ENCODE assay signal across 9 cellular contexts in genomic region chr1:203305809-203306088, GRCh38. TPM values are rescaled to one million over a fixed set of nuclear protein-coding genes. Genes with fewer than 3 reads are reported as not detected.
DNase-seq lines count a peak whose midpoint lies in the region; ATAC-seq, FAIRE-seq and TF ChIP-seq lines count a peak whose summit lies in the region.
"Had no signal": no experiment of that assay in that cellular context is flagged by ENCODE, and none has a peak within 500 bp of the region (broad histone marks: within the 10 kb centered on the region; RNA-seq: fewer than 3 reads in every experiment).

No MANE protein-coding gene starts in this region.

- H3K4me3 ChIP-seq in NT2/D1 (ENCODE audit: insufficient read length, low read depth), result peak overlapping the region; percentile 88
- H3K4me3 ChIP-seq in endodermal cell (ENCODE audit: low read length), result peak overlapping the region; percentile 98

- H3K27ac ChIP-seq in endodermal cell (ENCODE audit: low read depth, low read length), result peak overlapping the region; percentile 67

- DNase-seq in activated CD4-positive, alpha-beta T cell treated with anti-CD3 and anti-CD28 coated beads for 36 hours, result no peak
- no peak for DNase-seq in activated CD4-positive, alpha-beta T cell treated with anti-CD3 and anti-CD28 coated beads for 1 hour
- DNase-seq in NT2/D1 (ENCODE audit: low read depth, low spot score), result no peak
- DNase-seq in endodermal cell, result no peak
- DNase-seq in natural killer cell treated with Interleukin-12 subunit alpha and Interleukin-12 subunit beta and Interleukin-15 and Interleukin-18, amount 100 ng/mL, for 72 hours (ENCODE audit: low spot score), result no peak
- no peak for DNase-seq in GM12892 (ENCODE audit: insufficient read length)
- DNase-seq in globus pallidus (ENCODE audit: low spot score), result no peak
- no peak for DNase-seq in HuH-7 (ENCODE audit: low spot score)

- peaks cover 54% of the 10 kb centered on the region for H3K4me1 Mint-ChIP-seq in activated CD4-positive, alpha-beta T cell treated with anti-CD3 and anti-CD28 coated beads for 36 hours
- peaks cover 59% of the 10 kb centered on the region for H3K4me1 Mint-ChIP-seq in endodermal cell
- peaks cover 72 to 76% of the 10 kb centered on the region in 2 donors for H3K4me1 Mint-ChIP-seq in natural killer cell treated with Interleukin-12 subunit alpha and Interleukin-12 subunit beta and Interleukin-15 and Interleukin-18, amount 100 ng/mL, for 72 hours (ENCODE audit: low read depth in 2 of 2)

- peaks cover 41% of the 10 kb centered on the region for H3K36me3 ChIP-seq in NT2/D1 (ENCODE audit: insufficient read depth, insufficient read length, low read length)
- H3K36me3 ChIP-seq in endodermal cell (ENCODE audit: control insufficient read depth, insufficient read depth, low read length), result peaks cover 17% of the 10 kb centered on the region

- peak; percentile 2 for ATAC-seq in activated CD4-positive, alpha-beta T cell treated with anti-CD3 and anti-CD28 coated beads for 36 hours
- peak in 1 of 2 donors; percentile 41 for ATAC-seq in natural killer cell treated with Interleukin-12 subunit alpha and Interleukin-12 subunit beta and Interleukin-15 and Interleukin-18, amount 100 ng/mL, for 72 hours

- H3K27ac Mint-ChIP-seq in activated CD4-positive, alpha-beta T cell treated with anti-CD3 and anti-CD28 coated beads for 36 hours, result peak overlapping the region; percentile 95
- H3K27ac Mint-ChIP-seq in endodermal cell, result peak overlapping the region; percentile 93
- peak overlapping the region; percentile 96 to 97 for H3K27ac Mint-ChIP-seq in natural killer cell treated with Interleukin-12 subunit alpha and Interleukin-12 subunit beta and Interleukin-15 and Interleukin-18, amount 100 ng/mL, for 72 hours

- CTCF ChIA-PET in activated CD4-positive, alpha-beta T cell treated with anti-CD3 and anti-CD28 coated beads for 36 hours (lab: Charles Lee), result interaction anchor here (0.7 to 8.6 kb wide), 8 partner anchors 11 to 147 kb away, joined by 3 to 143 read pairs (median 30); no protein-coding TSS in a partner anchor

- H3K9me3 ChIP-seq in NT2/D1 (ENCODE audit: insufficient read depth, low read length) (no peaks in the 10 kb centered on the region), endodermal cell (ENCODE audit: control insufficient read depth, low read length) (no peaks in the 10 kb centered on the region)

- H3K9ac ChIP-seq in NT2/D1 (ENCODE audit: insufficient read length, low read depth), result peak overlapping the region; percentile 93
- H3K9ac ChIP-seq in endodermal cell (ENCODE audit: extremely low read depth, low read length, poor library complexity, severe bottlenecking), result peak overlapping the region; percentile 86

- H3K4me1 ChIP-seq in NT2/D1 (ENCODE audit: insufficient read depth, insufficient read length), result peaks cover 30% of the 10 kb centered on the region
- peaks cover 11% of the 10 kb centered on the region for H3K4me1 ChIP-seq in endodermal cell (ENCODE audit: control insufficient read depth, insufficient read depth, low read length)

- H3K27me3 ChIP-seq in NT2/D1 (ENCODE audit: insufficient read depth, insufficient read length), result peaks cover 78% of the 10 kb centered on the region
- H3K27me3 ChIP-seq in endodermal cell (ENCODE audit: control insufficient read depth, insufficient read depth, low read length, poor library complexity, severe bottlenecking), result peaks cover 24% of the 10 kb centered on the region

- no peaks in the 10 kb centered on the region for H3K9me3 Mint-ChIP-seq in activated CD4-positive, alpha-beta T cell treated with anti-CD3 and anti-CD28 coated beads for 36 hours (ENCODE audit: low read depth)
- no peaks in the 10 kb centered on the region for H3K9me3 Mint-ChIP-seq in endodermal cell
- H3K9me3 Mint-ChIP-seq in natural killer cell treated with Interleukin-12 subunit alpha and Interleukin-12 subunit beta and Interleukin-15 and Interleukin-18, amount 100 ng/mL, for 72 hours, result no peaks in the 10 kb centered on the region

- peaks cover 53% of the 10 kb centered on the region for H3K36me3 Mint-ChIP-seq in activated CD4-positive, alpha-beta T cell treated with anti-CD3 and anti-CD28 coated beads for 36 hours (ENCODE audit: low read depth)
- H3K36me3 Mint-ChIP-seq in endodermal cell (ENCODE audit: low read depth), result peaks cover 23% of the 10 kb centered on the region
- peaks cover 42% of the 10 kb centered on the region for H3K36me3 Mint-ChIP-seq in natural killer cell treated with Interleukin-12 subunit alpha and Interleukin-12 subunit beta and Interleukin-15 and Interleukin-18, amount 100 ng/mL, for 72 hours

- no peak for TF ChIP-seq CTCF in endodermal cell (conservative IDR thresholded peaks at IDR 0.05)

- POLR2A ChIA-PET in activated CD4-positive, alpha-beta T cell treated with anti-CD3 and anti-CD28 coated beads for 36 hours (lab: Charles Lee), result interaction anchor here (0.6 to 7.3 kb wide), 8 partner anchors 9 to 39 kb away, joined by 3 to 207 read pairs (median 20); no protein-coding TSS in a partner anchor

- no peak for TF ChIP-seq POLR2A in GM12892 (IDR thresholded peaks at IDR 0.05; ENCODE audit: low read depth, low read length)

- H3K27me3 Mint-ChIP-seq in activated CD4-positive, alpha-beta T cell treated with anti-CD3 and anti-CD28 coated beads for 36 hours, result no peaks in the 10 kb centered on the region
- H3K27me3 Mint-ChIP-seq in endodermal cell (ENCODE audit: insufficient read depth), result peaks cover 62% of the 10 kb centered on the region
- no peaks in the 10 kb centered on the region for H3K27me3 Mint-ChIP-seq in natural killer cell treated with Interleukin-12 subunit alpha and Interleukin-12 subunit beta and Interleukin-15 and Interleukin-18, amount 100 ng/mL, for 72 hours

- 2 to 3% methylated on average over 8 to 21 of the region's 21 CpGs for WGBS in endodermal cell (ENCODE audit: insufficient coverage in 1 of 2, insufficient read length in 1 of 2), 2 experiments

- FAIRE-seq in GM12892 (lab: Jason Lieb, UNC), result no peak
- FAIRE-seq: G401.6 had no signal

- H3K4me3 Mint-ChIP-seq in activated CD4-positive, alpha-beta T cell treated with anti-CD3 and anti-CD28 coated beads for 36 hours, result peak overlapping the region; percentile 98
- H3K4me3 Mint-ChIP-seq in endodermal cell, result peak overlapping the region; percentile 90
- H3K4me3 Mint-ChIP-seq in natural killer cell treated with Interleukin-12 subunit alpha and Interleukin-12 subunit beta and Interleukin-15 and Interleukin-18, amount 100 ng/mL, for 72 hours, result peak overlapping the region; percentile 97

- intact Hi-C loops in activated CD4-positive, alpha-beta T cell treated with anti-CD3 and anti-CD28 coated beads for 36 hours (cut with DNase I, micrococcal nuclease), result loop anchor here (1.0 to 5.0 kb wide), 7 partner anchors 15 to 498 kb away; partner anchors contain the start of genes ATP2B4 (in 1 of the 2) and KDM5B (in 1 of the 2)

RNA-seq across cellular contexts. Expression of gene BTG2, which starts 0.4 kb away (rescaled TPM):
- total RNA-seq in activated CD4-positive, alpha-beta T cell treated with anti-CD3 and anti-CD28 coated beads for 36 hours, result 100 to 1,000 TPM; 114 to 142 TPM
- 10 to 100 TPM; 49.8 to 54.6 TPM for total RNA-seq in endodermal cell
- 73.2 TPM for polyA plus RNA-seq in endodermal cell (2013, experiment 1 of 2)
- 77.5 TPM for polyA plus RNA-seq in endodermal cell (2013, experiment 2 of 2)
- total RNA-seq in natural killer cell treated with Interleukin-12 subunit alpha and Interleukin-12 subunit beta and Interleukin-15 and Interleukin-18, amount 100 ng/mL, for 72 hours, result 100 to 1,000 TPM in 1 of 2 donors, 10 to 100 TPM in 1; 82.6 to 157 TPM
- 58.2 TPM for polyA plus RNA-seq in GM12892 (2012; ENCODE audit: missing spikeins)

RNA-seq across cellular contexts. Expression of gene FMOD, which starts 45.2 kb away (rescaled TPM):
- total RNA-seq in activated CD4-positive, alpha-beta T cell treated with anti-CD3 and anti-CD28 coated beads for 36 hours, result under 1 TPM; 0.87 to 0.98 TPM
- total RNA-seq in endodermal cell, result 1 to 10 TPM; 2.9 to 4.8 TPM
- polyA plus RNA-seq in endodermal cell (2013, experiment 1 of 2), result 2.4 TPM
- 1.4 TPM for polyA plus RNA-seq in endodermal cell (2013, experiment 2 of 2)
- not detected for total RNA-seq in natural killer cell treated with Interleukin-12 subunit alpha and Interleukin-12 subunit beta and Interleukin-15 and Interleukin-18, amount 100 ng/mL, for 72 hours
- 0.13 TPM for polyA plus RNA-seq in GM12892 (2012; ENCODE audit: missing spikeins)
